11 cellular contexts compared by ENCODE assay signal in genomic region chr5:32163785-32164184, GRCh38. TPM values are rescaled to one million over a fixed set of nuclear protein-coding genes. Genes with fewer than 3 reads are reported as not detected.
DNase-seq lines count a peak whose midpoint lies in the region; ATAC-seq and TF ChIP-seq lines count a peak whose summit lies in the region.
"Had no signal": no experiment of that assay in that cellular context is flagged by ENCODE, and none has a peak within 500 bp of the region (broad histone marks: within the 10 kb centered on the region; RNA-seq: fewer than 3 reads in every experiment).

No MANE protein-coding gene starts in this region.

- CTCF ChIA-PET in HEK293T (lab: Yijun Ruan, JAX): no interaction called here

- POLR2A ChIA-PET in HEK293T (lab: Yijun Ruan, JAX): interaction anchor here (1.9 kb wide), 1 partner anchor 9 kb away, joined by 5 read pairs; no protein-coding TSS in a partner anchor

- peaks cover 40 to 55% of the 10 kb centered on the region in 2 donors for H3K4me1 Mint-ChIP-seq in immature natural killer cell

- H3K36me3 Mint-ChIP-seq in immature natural killer cell: peaks cover 3 to 14% (median 4%) of the 10 kb centered on the region in 3 donors

- peaks cover 0 to 10% (median 0%) of the 10 kb centered on the region in 3 donors for H3K27me3 Mint-ChIP-seq in immature natural killer cell (ENCODE audit: low read depth in 3 of 3)

- peak overlapping the region in 4 of 5 donors; percentile 1 to 53 (median 18) for H3K4me3 Mint-ChIP-seq in immature natural killer cell
- H3K4me3 Mint-ChIP-seq: H9 had no signal

- H3K9me3 Mint-ChIP-seq in immature natural killer cell: no peaks in the 10 kb centered on the region

- DNase-seq in immature natural killer cell (no peak), HEK293T (ENCODE audit: extremely low spot score) (no peak), amniotic stem cell (lab: John Stamatoyannopoulos, UW) (no peak), DMS153 (lab: John Stamatoyannopoulos, UW) (no peak)
- DNase-seq: H9, NCI-H1436 treated with DMSO at 0.1 percent for 48 hours, trophoblast cell had no signal

- H3K27ac Mint-ChIP-seq in immature natural killer cell: peak overlapping the region in 4 of 6 donors; percentile 18 to 69 (median 43)

- peak; percentile 61 for ATAC-seq in GM18502 (IDR thresholded peaks at IDR 0.05; ENCODE audit: poor library complexity, unreplicated experiment)
- peak; percentile 47 for ATAC-seq in GM21447 (IDR thresholded peaks at IDR 0.05; ENCODE audit: unreplicated experiment)
- peak; percentile 53 for ATAC-seq in HG03457 (IDR thresholded peaks at IDR 0.05; ENCODE audit: unreplicated experiment)
- ATAC-seq in HG03045 (IDR thresholded peaks at IDR 0.05; ENCODE audit: unreplicated experiment): no peak

TF ChIP-seq in HEK293T, 16 proteins besides CTCF, POLR2A, EP300 and RAD21:
- TF ChIP-seq ZNF384 (IDR thresholded peaks at IDR 0.05): no peak
- TF ChIP-seq TARDBP (IDR thresholded peaks at IDR 0.05): no peak
- TF ChIP-seq ELF4 (IDR thresholded peaks at IDR 0.05): no peak
- no peak for TF ChIP-seq FOXM1 (IDR thresholded peaks at IDR 0.05; ENCODE audit: borderline replicate concordance)
- no peak for TF ChIP-seq LEF1 (IDR thresholded peaks at IDR 0.05; ENCODE audit: borderline replicate concordance)
- no peak for TF ChIP-seq SUZ12 (IDR thresholded peaks at IDR 0.05)
- no peak for TF ChIP-seq CTBP1 (IDR thresholded peaks at IDR 0.05; ENCODE audit: borderline replicate concordance)
- no peak for TF ChIP-seq L3MBTL2 (conservative IDR thresholded peaks at IDR 0.05)
- no peak for TF ChIP-seq HDGF (IDR thresholded peaks at IDR 0.05; ENCODE audit: borderline replicate concordance)

RNA-seq across cellular contexts. Expression of gene GOLPH3, which starts 10.3 kb away (rescaled TPM):
- polyA plus RNA-seq in immature natural killer cell: 100 to 1,000 TPM; 109 to 128 (median 125) TPM
